Comparison of ENCODE assay signal across 8 cellular contexts in the genomic region with DNA sequence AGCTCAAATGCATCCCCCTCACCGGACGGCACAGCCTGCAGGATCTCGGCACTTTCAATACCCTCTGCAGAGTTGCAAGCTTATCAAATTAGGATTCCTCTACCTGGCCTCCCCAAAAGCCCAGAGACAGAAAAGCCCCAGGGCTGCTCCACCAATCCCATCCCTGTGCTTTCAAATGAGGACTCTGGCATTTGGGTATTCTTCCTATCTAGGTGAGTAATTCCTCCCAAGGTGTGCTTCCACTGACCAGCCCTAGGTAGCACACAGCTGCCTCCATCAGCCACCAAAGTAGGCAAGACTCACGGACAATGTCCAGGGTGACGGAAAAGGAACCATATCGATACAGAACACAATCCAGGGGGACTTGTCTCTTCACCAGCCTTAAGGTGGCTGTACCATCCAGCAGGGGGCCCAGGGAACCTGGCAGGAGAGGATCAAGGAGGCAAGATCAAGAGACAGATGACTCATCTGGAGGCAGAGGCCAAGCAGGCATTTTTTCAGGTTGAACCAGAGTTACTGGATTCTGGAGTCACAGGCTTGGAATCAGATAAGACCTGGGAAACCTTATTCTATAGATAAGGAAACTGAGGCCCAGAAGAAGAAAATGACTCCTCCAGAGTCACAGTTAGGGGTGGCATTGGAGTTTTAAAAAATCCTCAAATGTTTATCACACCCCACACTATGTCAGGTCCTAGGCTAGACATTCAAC. TPM values are rescaled to one million over a fixed set of nuclear protein-coding genes. Genes with fewer than 3 reads are reported as not detected.
A peak's percentile ranks its signal among the peaks of the same experiment; 100 is the strongest.
DNase-seq lines count a peak whose midpoint lies in the region; ATAC-seq and TF ChIP-seq lines count a peak whose summit lies in the region.

No MANE protein-coding gene starts in this region.

- DNase-seq in CD8-positive, alpha-beta memory T cell = peak in 2 of 5 donors; percentile 28 to 65
- peak; percentile 63 for DNase-seq in activated CD8-positive, alpha-beta T cell treated with anti-CD3 and anti-CD28 coated beads, Interleukin-2, amount 10 ng/mL, durations not matched to agents 7 days and 5 days
- DNase-seq in foreskin fibroblast (peak; percentile 59 to 82), DMS153 (lab: John Stamatoyannopoulos, UW) (no peak), upper lobe of left lung (no peak)

- H3K4me3 Mint-ChIP-seq in CD8-positive, alpha-beta memory T cell = no peak overlapping the region
- no peak overlapping the region for H3K4me3 Mint-ChIP-seq in activated CD8-positive, alpha-beta T cell treated with anti-CD3 and anti-CD28 coated beads, Interleukin-2, amount 10 ng/mL, durations not matched to agents 7 days and 5 days

- H3K27me3 Mint-ChIP-seq in CD8-positive, alpha-beta memory T cell = no peaks in the 10 kb centered on the region
- no peaks in the 10 kb centered on the region for H3K27me3 Mint-ChIP-seq in activated CD8-positive, alpha-beta T cell treated with anti-CD3 and anti-CD28 coated beads, Interleukin-2, amount 10 ng/mL, durations not matched to agents 7 days and 5 days (ENCODE audit: low read depth)

- TF ChIP-seq CTCF in LNCAP (IDR thresholded peaks at IDR 0.05) = peak; percentile 34; the same call in 1 of the 2 replicates
- peak; percentile 42 for TF ChIP-seq CTCF in foreskin fibroblast (IDR thresholded peaks at IDR 0.05; ENCODE audit: low read depth, low read length)
- TF ChIP-seq CTCF in upper lobe of left lung (IDR thresholded peaks at IDR 0.05) = peak in 2 of 6 experiments; percentile 16 to 26

- TF ChIP-seq POLR2A in upper lobe of left lung (IDR thresholded peaks at IDR 0.05) = no peak

- H3K9me3 Mint-ChIP-seq in CD8-positive, alpha-beta memory T cell = no peaks in the 10 kb centered on the region
- no peaks in the 10 kb centered on the region for H3K9me3 Mint-ChIP-seq in activated CD8-positive, alpha-beta T cell treated with anti-CD3 and anti-CD28 coated beads, Interleukin-2, amount 10 ng/mL, durations not matched to agents 7 days and 5 days (ENCODE audit: insufficient read depth)

- no peak overlapping the region for H3K4me3 ChIP-seq in CD8-positive, alpha-beta memory T cell (ENCODE audit: low read length)
- no peak overlapping the region for H3K4me3 ChIP-seq in foreskin fibroblast (ENCODE audit: low read depth in 1 of 2, low read length in 2 of 2)
- H3K4me3 ChIP-seq in upper lobe of left lung = no peak overlapping the region

- H3K4me1 ChIP-seq in CD8-positive, alpha-beta memory T cell (ENCODE audit: insufficient read depth, low read length) = peaks cover 11% of the 10 kb centered on the region
- no peaks in the 10 kb centered on the region for H3K4me1 ChIP-seq in upper lobe of left lung

- no peak for TF ChIP-seq EP300 in upper lobe of left lung (IDR thresholded peaks at IDR 0.05)

- no peaks in the 10 kb centered on the region for H3K9me3 ChIP-seq in CD8-positive, alpha-beta memory T cell (ENCODE audit: low read length)
- no peaks in the 10 kb centered on the region for H3K9me3 ChIP-seq in upper lobe of left lung

- POLR2A ChIA-PET in CD8-positive, alpha-beta memory T cell (lab: Charles Lee) = interaction anchor here (0.5 to 1.5 kb wide), 4 partner anchors 13 to 129 kb away, joined by 3 to 4 read pairs (median 3); no protein-coding TSS in a partner anchor
- POLR2A ChIA-PET in activated CD8-positive, alpha-beta T cell treated with anti-CD3 and anti-CD28 coated beads, Interleukin-2, amount 10 ng/mL, durations not matched to agents 7 days and 5 days (lab: Charles Lee) = interaction anchor here (0.7 to 5.3 kb wide), 9 partner anchors 8 to 138 kb away, joined by 3 to 20 read pairs (median 4); a partner anchor contains a TSS

- H3K27me3 ChIP-seq in CD8-positive, alpha-beta memory T cell (ENCODE audit: insufficient read depth, low read length, poor library complexity, severe bottlenecking) = no peaks in the 10 kb centered on the region
- H3K27me3 ChIP-seq in upper lobe of left lung = no peaks in the 10 kb centered on the region

- H3K4me1 Mint-ChIP-seq in CD8-positive, alpha-beta memory T cell = peaks cover 8 to 21% (median 15%) of the 10 kb centered on the region in 3 donors
- H3K4me1 Mint-ChIP-seq in activated CD8-positive, alpha-beta T cell treated with anti-CD3 and anti-CD28 coated beads, Interleukin-2, amount 10 ng/mL, durations not matched to agents 7 days and 5 days (ENCODE audit: low read depth) = peaks cover 2% of the 10 kb centered on the region

- 91 to 100% methylated on average over 6 of the region's 6 CpGs for WGBS in upper lobe of left lung, 2 donors

- peaks cover 33% of the 10 kb centered on the region for H3K36me3 ChIP-seq in CD8-positive, alpha-beta memory T cell (ENCODE audit: insufficient read depth, low read length)
- peaks cover 0 to 34% (median 27%) of the 10 kb centered on the region in 4 donors for H3K36me3 ChIP-seq in upper lobe of left lung

- no peak overlapping the region for H3K27ac ChIP-seq in CD8-positive, alpha-beta memory T cell (ENCODE audit: low read depth, low read length)
- no peak overlapping the region for H3K27ac ChIP-seq in upper lobe of left lung

- peak; percentile 78 for ATAC-seq in activated CD8-positive, alpha-beta T cell treated with anti-CD3 and anti-CD28 coated beads, Interleukin-2, amount 10 ng/mL, durations not matched to agents 7 days and 5 days
- ATAC-seq in HG03108 (IDR thresholded peaks at IDR 0.05; ENCODE audit: unreplicated experiment) = no peak
- no peak for ATAC-seq in HG03571 (IDR thresholded peaks at IDR 0.05; ENCODE audit: unreplicated experiment)
- no peak for ATAC-seq in upper lobe of left lung (ENCODE audit: low FRiP score in 2 of 2)

- peaks cover 0 to 48% (median 8%) of the 10 kb centered on the region in 3 donors for H3K36me3 Mint-ChIP-seq in CD8-positive, alpha-beta memory T cell
- peaks cover 47% of the 10 kb centered on the region for H3K36me3 Mint-ChIP-seq in activated CD8-positive, alpha-beta T cell treated with anti-CD3 and anti-CD28 coated beads, Interleukin-2, amount 10 ng/mL, durations not matched to agents 7 days and 5 days (ENCODE audit: low read depth)

- H3K27ac Mint-ChIP-seq in CD8-positive, alpha-beta memory T cell = peak overlapping the region in 7 of 8 donors; percentile 47 to 88 (median 76)
- peak overlapping the region; percentile 41 for H3K27ac Mint-ChIP-seq in activated CD8-positive, alpha-beta T cell treated with anti-CD3 and anti-CD28 coated beads, Interleukin-2, amount 10 ng/mL, durations not matched to agents 7 days and 5 days

- CTCF ChIA-PET in CD8-positive, alpha-beta memory T cell (lab: Charles Lee) = interaction anchor here (0.6 to 1.6 kb wide), 5 partner anchors 10 to 1755 kb away, joined by 3 to 5 read pairs (median 3); a partner anchor contains a TSS
- CTCF ChIA-PET in activated CD8-positive, alpha-beta T cell treated with anti-CD3 and anti-CD28 coated beads, Interleukin-2, amount 10 ng/mL, durations not matched to agents 7 days and 5 days (lab: Charles Lee) = interaction anchor here (0.7 to 2.0 kb wide), 15 partner anchors 11 to 217 kb away, joined by 3 to 7 read pairs (median 5); a partner anchor contains a TSS

RNA-seq across cellular contexts. Expression of a gene that starts 9.9 kb away (rescaled TPM):
- total RNA-seq in CD8-positive, alpha-beta memory T cell = under 1 TPM; 0.28 to 0.33 TPM
- not detected for polyA plus RNA-seq in CD8-positive, alpha-beta memory T cell
- under 1 TPM; 0.10 to 0.55 TPM for total RNA-seq in activated CD8-positive, alpha-beta T cell treated with anti-CD3 and anti-CD28 coated beads, Interleukin-2, amount 10 ng/mL, durations not matched to agents 7 days and 5 days
- 10 to 100 TPM in 1 of 6 donors, 1 to 10 TPM in 4, under 1 TPM in 1; 0.91 to 45.1 (median 1.5) TPM for total RNA-seq in upper lobe of left lung

RNA-seq across cellular contexts. Expression of a gene that starts 10.7 kb away (rescaled TPM):
- total RNA-seq in CD8-positive, alpha-beta memory T cell = 100 to 1,000 TPM; 117 to 125 TPM
- 8.2 TPM for polyA plus RNA-seq in CD8-positive, alpha-beta memory T cell
- total RNA-seq in activated CD8-positive, alpha-beta T cell treated with anti-CD3 and anti-CD28 coated beads, Interleukin-2, amount 10 ng/mL, durations not matched to agents 7 days and 5 days = 100 to 1,000 TPM; 128 to 130 TPM
- total RNA-seq in upper lobe of left lung = 10 to 100 TPM; 11.7 to 27.9 (median 21.7) TPM

RNA-seq across cellular contexts. Expression of a gene that starts 17.9 kb away (rescaled TPM):
- 10 to 100 TPM; 36.6 to 38.3 TPM for total RNA-seq in CD8-positive, alpha-beta memory T cell
- 68.5 TPM for polyA plus RNA-seq in CD8-positive, alpha-beta memory T cell
- 10 to 100 TPM; 51.9 to 52.9 TPM for total RNA-seq in activated CD8-positive, alpha-beta T cell treated with anti-CD3 and anti-CD28 coated beads, Interleukin-2, amount 10 ng/mL, durations not matched to agents 7 days and 5 days
- total RNA-seq in upper lobe of left lung = 100 to 1,000 TPM in 4 of 6 donors, 10 to 100 TPM in 2; 53.4 to 139 (median 116) TPM

RNA-seq across cellular contexts. Expression of a gene that starts 25.0 kb away (rescaled TPM):
- total RNA-seq in CD8-positive, alpha-beta memory T cell = 100 to 1,000 TPM; 221 to 236 TPM
- 234 TPM for polyA plus RNA-seq in CD8-positive, alpha-beta memory T cell
- total RNA-seq in activated CD8-positive, alpha-beta T cell treated with anti-CD3 and anti-CD28 coated beads, Interleukin-2, amount 10 ng/mL, durations not matched to agents 7 days and 5 days = 100 to 1,000 TPM; 541 to 575 TPM
- 100 to 1,000 TPM in 1 of 6 donors, 10 to 100 TPM in 5; 16.7 to 251 (median 37.3) TPM for total RNA-seq in upper lobe of left lung

RNA-seq across cellular contexts. Expression of a gene that starts 28.3 kb away (rescaled TPM):
- total RNA-seq in CD8-positive, alpha-beta memory T cell = 10 to 100 TPM; 35.8 to 38.4 TPM
- polyA plus RNA-seq in CD8-positive, alpha-beta memory T cell = 80.8 TPM
- 10 to 100 TPM; 51.6 to 52.2 TPM for total RNA-seq in activated CD8-positive, alpha-beta T cell treated with anti-CD3 and anti-CD28 coated beads, Interleukin-2, amount 10 ng/mL, durations not matched to agents 7 days and 5 days
- total RNA-seq in upper lobe of left lung = 10 to 100 TPM; 23.0 to 47.3 (median 32.8) TPM

Comparison
In these comparisons a context has a peak if more than half of its experiments do, and no peak if none do; other contexts are left out.
1. DNase-seq: peak in activated CD8-positive, alpha-beta T cell treated with anti-CD3 and anti-CD28 coated beads, Interleukin-2, amount 10 ng/mL, durations not matched to agents 7 days and 5 days (single experiment) and foreskin fibroblast (2 of 2); none in DMS153 (single experiment) and upper lobe of left lung (0 of 2).
2. RNA of a gene that starts 10.7 kb away (total RNA-seq): 128 to 130 TPM in activated CD8-positive, alpha-beta T cell treated with anti-CD3 and anti-CD28 coated beads, Interleukin-2, amount 10 ng/mL, durations not matched to agents 7 days and 5 days and 117 to 125 TPM in CD8-positive, alpha-beta memory T cell; 11.7 to 27.9 TPM in upper lobe of left lung; every median in the first group is over 4 times any median in the second.